In the genomic region with DNA sequence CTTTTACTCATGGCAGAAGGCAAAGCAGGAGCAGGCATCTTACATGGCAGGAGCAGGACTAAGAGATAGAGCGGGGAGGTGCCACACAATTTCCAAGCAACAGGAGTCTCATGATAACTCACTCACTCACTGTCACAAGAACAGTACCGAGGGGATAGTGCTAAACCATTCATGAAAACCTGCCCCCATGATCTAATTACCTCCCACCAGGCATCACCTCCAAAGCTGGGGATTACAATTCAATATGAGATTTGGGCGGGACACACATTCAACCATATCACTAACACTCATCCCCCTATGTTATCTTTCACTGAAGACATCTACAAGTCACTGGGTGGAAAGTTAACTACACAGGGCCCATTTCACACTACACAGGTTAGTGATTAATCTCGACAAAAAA, we compare ENCODE assay signal across 5 cellular contexts. TPM values are rescaled to one million over a fixed set of nuclear protein-coding genes. Genes with fewer than 3 reads are reported as not detected.
"Had no signal": no experiment of that assay in that cellular context is flagged by ENCODE, and none has a peak within 500 bp of the region (broad histone marks: within the 10 kb centered on the region; RNA-seq: fewer than 3 reads in every experiment).

No MANE protein-coding gene starts in this region.

- H3K4me2 ChIP-seq: GM23338 had no signal

- DNase-seq: H9, HCEC 1CT had no signal

- H3K27ac ChIP-seq: HL-60 had no signal

- H3K27me3 Mint-ChIP-seq: IgD-negative memory B cell had no signal

- H3K4me3 Mint-ChIP-seq: GM23338, H9, IgD-negative memory B cell had no signal

- H3K4me3 ChIP-seq: GM23338 had no signal

- H3K27ac Mint-ChIP-seq: GM23338, H9, IgD-negative memory B cell had no signal

- H3K36me3 Mint-ChIP-seq: IgD-negative memory B cell had no signal

- H3K9me3 Mint-ChIP-seq: GM23338, H9 had no signal

RNA-seq across cellular contexts. Expression of a gene that starts 25.4 kb away (rescaled TPM):
- polyA plus RNA-seq: IgD-negative memory B cell had no signal
